In the genomic region with DNA sequence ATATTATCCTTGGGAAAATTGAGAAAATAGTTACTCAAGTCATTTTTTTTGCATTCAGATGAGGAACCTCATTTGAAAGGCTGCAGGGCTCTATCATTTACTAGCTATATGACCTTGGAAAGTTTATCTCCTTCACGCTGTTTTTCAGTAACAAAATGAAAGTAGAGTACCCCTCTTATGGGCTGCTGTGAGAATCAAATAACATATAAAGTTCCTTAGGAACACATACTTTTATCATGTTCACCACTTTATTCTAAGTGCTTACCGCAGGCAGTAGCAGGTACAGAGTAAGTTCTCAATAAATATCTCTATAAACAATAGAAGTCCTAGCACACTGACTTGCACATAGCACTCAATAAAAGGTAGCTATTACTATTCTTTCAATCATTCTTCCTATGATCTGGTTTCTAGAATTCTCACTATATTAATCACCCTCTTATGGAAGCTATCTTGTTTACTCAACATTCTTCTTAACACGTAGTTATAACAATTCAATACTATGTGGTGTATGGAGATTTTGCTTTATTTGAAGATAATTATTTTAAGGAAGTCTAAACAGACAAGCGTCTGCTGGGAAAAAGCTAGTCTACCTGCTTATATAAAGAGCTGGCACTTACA, we compare ENCODE assay signal across 10 cellular contexts. TPM values are rescaled to one million over a fixed set of nuclear protein-coding genes. Genes with fewer than 3 reads are reported as not detected.
DNase-seq lines count a peak whose midpoint lies in the region; ATAC-seq and TF ChIP-seq lines count a peak whose summit lies in the region.
"Had no signal": no experiment of that assay in that cellular context is flagged by ENCODE, and none has a peak within 500 bp of the region (broad histone marks: within the 10 kb centered on the region; RNA-seq: fewer than 3 reads in every experiment).

No MANE protein-coding gene starts in this region.

- ATAC-seq in CD4-positive, CD25-positive, alpha-beta regulatory T cell (ENCODE audit: low read depth in 2 of 2) = no peak
- ATAC-seq in GM21367 (IDR thresholded peaks at IDR 0.05; ENCODE audit: unreplicated experiment) = no peak

- WGBS in mammary epithelial cell (ENCODE audit: low coverage, missing lambda C conversion rate) = 95% methylated on average over 4 of the region's 4 CpGs

- H3K27me3 ChIP-seq in CD4-positive, CD25-positive, alpha-beta regulatory T cell (ENCODE audit: control insufficient read depth, insufficient read depth, low read length) = no peaks in the 10 kb centered on the region
- H3K27me3 ChIP-seq in mammary epithelial cell (ENCODE audit: insufficient read depth, low read length) = no peaks in the 10 kb centered on the region

- peak overlapping the region; percentile 88 for H3K4me3 ChIP-seq in CD4-positive, CD25-positive, alpha-beta regulatory T cell (ENCODE audit: low read depth, low read length)
- H3K4me3 ChIP-seq in mammary epithelial cell (replicated peaks in 1 of 3; ENCODE audit: insufficient read depth in 1 of 3, low read depth in 2 of 3, low read length in 3 of 3) = no peak overlapping the region

- intact Hi-C loops in mammary epithelial cell (cut with micrococcal nuclease) = no loop called here

- no peak overlapping the region for H3K27ac ChIP-seq in CD4-positive, CD25-positive, alpha-beta regulatory T cell (ENCODE audit: insufficient read depth, low read length, poor library complexity, severe bottlenecking)
- no peak overlapping the region for H3K27ac ChIP-seq in mammary epithelial cell (ENCODE audit: insufficient read depth, low read depth, low read length)

- no peak overlapping the region for H2AFZ ChIP-seq in mammary epithelial cell (ENCODE audit: low read depth, low read length)

- TF ChIP-seq CTCF in HFFc6 (IDR thresholded peaks at IDR 0.05) = no peak
- TF ChIP-seq CTCF in mammary epithelial cell (conservative IDR thresholded peaks at IDR 0.05 in 1 of 2, IDR thresholded peaks at IDR 0.05 in 1 of 2; ENCODE audit: extremely low read depth in 1 of 2, insufficient read depth in 1 of 2, low read depth in 1 of 2, low read length in 2 of 2) = no peak
- no peak for TF ChIP-seq CTCF in nephron (IDR thresholded peaks at IDR 0.05; ENCODE audit: unreplicated experiment in 3 of 3)

- H3K4me3 Mint-ChIP-seq in CD4-positive, CD25-positive, alpha-beta regulatory T cell = peak overlapping the region; percentile 96 to 98 (median 96)
- H3K4me3 Mint-ChIP-seq in HFFc6 = peak overlapping the region; percentile 98
- peak overlapping the region; percentile 99 to 100 (median 99) for H3K4me3 Mint-ChIP-seq in nephron

- H3K9ac ChIP-seq in mammary epithelial cell (ENCODE audit: insufficient read depth, low read length) = no peak overlapping the region

- H4K20me1 ChIP-seq in mammary epithelial cell (ENCODE audit: insufficient read depth, low read length) = no peaks in the 10 kb centered on the region

- H3K79me2 ChIP-seq in mammary epithelial cell (ENCODE audit: insufficient read depth, low read length) = peaks cover 45% of the 10 kb centered on the region

- CTCF ChIA-PET in mammary epithelial cell (lab: Charles Lee; ENCODE audit: low non-redundant PET) = interaction anchor here (0.6 to 0.7 kb wide), 2 partner anchors 19 to 58 kb away, joined by 3 read pairs; no protein-coding TSS in a partner anchor

- H3K4me2 ChIP-seq in mammary epithelial cell (ENCODE audit: insufficient read depth, low read depth, low read length) = peak overlapping the region; percentile 92

- no peaks in the 10 kb centered on the region for H3K9me3 Mint-ChIP-seq in CD4-positive, CD25-positive, alpha-beta regulatory T cell
- H3K9me3 Mint-ChIP-seq in HFFc6 (no peaks in the 10 kb centered on the region), nephron (no peaks in the 10 kb centered on the region)

- peak overlapping the region in 2 of 3 donors; percentile 99 for H3K27ac Mint-ChIP-seq in CD4-positive, CD25-positive, alpha-beta regulatory T cell
- H3K27ac Mint-ChIP-seq in HFFc6 (peak overlapping the region; percentile 100), nephron (peak overlapping the region; percentile 99 to 100 (median 100))

- H3K36me3 ChIP-seq in CD4-positive, CD25-positive, alpha-beta regulatory T cell (ENCODE audit: control insufficient read depth, insufficient read depth, low read length) = peaks cover 3% of the 10 kb centered on the region
- H3K36me3 ChIP-seq in mammary epithelial cell (ENCODE audit: insufficient read depth, low read length) = peaks cover 6% of the 10 kb centered on the region

- H3K4me1 Mint-ChIP-seq in CD4-positive, CD25-positive, alpha-beta regulatory T cell = peaks cover 25 to 60% (median 36%) of the 10 kb centered on the region in 4 donors
- H3K4me1 Mint-ChIP-seq in HFFc6 (ENCODE audit: low read depth) = peaks cover 63% of the 10 kb centered on the region
- peaks cover 34% of the 10 kb centered on the region for H3K4me1 Mint-ChIP-seq in nephron

- DNase-seq in CD4-positive, CD25-positive, alpha-beta regulatory T cell = no peak
- DNase-seq in HFFc6 (no peak), mammary epithelial cell (no peak), OCI-M2 (lab: John Stamatoyannopoulos, UW; ENCODE audit: unreplicated experiment) (no peak), DMS79 (lab: John Stamatoyannopoulos, UW) (no peak), NCI-H146 treated with DMSO at 0.1 percent for 48 hours (lab: John Stamatoyannopoulos, UW; ENCODE audit: unreplicated experiment) (no peak)
- DNase-seq: activated effector memory CD4-positive, alpha-beta T cell treated with anti-CD3 and anti-CD28 coated beads, Interleukin-2, amount 50 U/mL, for 16 hours; NCI-H1092 treated with DMSO at 0.1 percent for 48 hours had no signal

- BruUV-seq in mammary epithelial cell (replicated peaks; lab: Mats Ljungman, UMichigan) = no TSS peak

- H3K4me1 ChIP-seq in CD4-positive, CD25-positive, alpha-beta regulatory T cell (ENCODE audit: control insufficient read depth, insufficient read depth, low read length, poor library complexity, severe bottlenecking) = peaks cover 31% of the 10 kb centered on the region
- peaks cover 4% of the 10 kb centered on the region for H3K4me1 ChIP-seq in mammary epithelial cell (ENCODE audit: insufficient read depth, low read length)

- H3K27me3 Mint-ChIP-seq in CD4-positive, CD25-positive, alpha-beta regulatory T cell = peaks cover 4% of the 10 kb centered on the region
- H3K27me3 Mint-ChIP-seq in HFFc6 (ENCODE audit: insufficient read depth) (peaks cover 4% of the 10 kb centered on the region), nephron (ENCODE audit: low read depth) (no peaks in the 10 kb centered on the region)

- peaks cover 11% of the 10 kb centered on the region for H3K36me3 Mint-ChIP-seq in CD4-positive, CD25-positive, alpha-beta regulatory T cell
- H3K36me3 Mint-ChIP-seq in HFFc6 (ENCODE audit: low read depth) (peaks cover 38% of the 10 kb centered on the region), nephron (ENCODE audit: low read depth) (peaks cover 12% of the 10 kb centered on the region)

- H3K9me3 ChIP-seq in CD4-positive, CD25-positive, alpha-beta regulatory T cell (ENCODE audit: control insufficient read depth in 2 of 2, low read length in 2 of 2) = no peaks in the 10 kb centered on the region
- no peaks in the 10 kb centered on the region for H3K9me3 ChIP-seq in mammary epithelial cell (replicated peaks; ENCODE audit: insufficient read depth, low read length)

- dilution Hi-C loops in mammary epithelial cell (cut with HindIII; ENCODE audit: low sequenced_read_pairs) = no loop called here

- in situ Hi-C loops in mammary epithelial cell (cut with MboI; ENCODE audit: low sequenced_read_pairs in 2 of 2) = no loop called here

RNA-seq across cellular contexts. Expression of gene C11orf71, which starts 1.9 kb away (rescaled TPM):
- total RNA-seq in CD4-positive, CD25-positive, alpha-beta regulatory T cell = 15.4 TPM
- 10 to 100 TPM; 11.4 to 17.2 (median 16.0) TPM for polyA plus RNA-seq in CD4-positive, CD25-positive, alpha-beta regulatory T cell
- 1 to 10 TPM; 2.4 to 3.8 (median 3.2) TPM for total RNA-seq in HFFc6 (2021; fragmentation: NEBNext Ultra II Directional; extraction: Animal tissue kit (Norgen Biotek cat#: 25700))
- total RNA-seq in mammary epithelial cell = 1 to 10 TPM; 1.2 to 2.0 TPM
- 1.5 TPM for polyA plus RNA-seq in mammary epithelial cell
- polyA minus RNA-seq in mammary epithelial cell = 4.6 TPM

RNA-seq across cellular contexts. Expression of gene RBM7, which starts 2.1 kb away (rescaled TPM):
- total RNA-seq in CD4-positive, CD25-positive, alpha-beta regulatory T cell = 57.2 TPM
- polyA plus RNA-seq in CD4-positive, CD25-positive, alpha-beta regulatory T cell = 10 to 100 TPM; 28.7 to 37.1 (median 30.6) TPM
- total RNA-seq in HFFc6 (2021; fragmentation: NEBNext Ultra II Directional; extraction: Animal tissue kit (Norgen Biotek cat#: 25700)) = 10 to 100 TPM; 35.9 to 42.3 (median 39.2) TPM
- total RNA-seq in mammary epithelial cell = 10 to 100 TPM; 37.5 to 42.8 TPM
- 20.3 TPM for polyA plus RNA-seq in mammary epithelial cell
- 4.3 TPM for polyA minus RNA-seq in mammary epithelial cell

RNA-seq across cellular contexts. Expression of gene REXO2, which starts 40.9 kb away (rescaled TPM):
- total RNA-seq in CD4-positive, CD25-positive, alpha-beta regulatory T cell = 44.1 TPM
- polyA plus RNA-seq in CD4-positive, CD25-positive, alpha-beta regulatory T cell = 10 to 100 TPM; 70.3 to 88.5 (median 77.0) TPM
- 100 to 1,000 TPM; 245 to 272 (median 255) TPM for total RNA-seq in HFFc6 (2021; fragmentation: NEBNext Ultra II Directional; extraction: Animal tissue kit (Norgen Biotek cat#: 25700))
- total RNA-seq in mammary epithelial cell = 100 to 1,000 TPM; 119 to 180 TPM
- polyA plus RNA-seq in mammary epithelial cell = 234 TPM
- 82.8 TPM for polyA minus RNA-seq in mammary epithelial cell
